ENCODE assay signal across 21 cellular contexts in the genomic region with DNA sequence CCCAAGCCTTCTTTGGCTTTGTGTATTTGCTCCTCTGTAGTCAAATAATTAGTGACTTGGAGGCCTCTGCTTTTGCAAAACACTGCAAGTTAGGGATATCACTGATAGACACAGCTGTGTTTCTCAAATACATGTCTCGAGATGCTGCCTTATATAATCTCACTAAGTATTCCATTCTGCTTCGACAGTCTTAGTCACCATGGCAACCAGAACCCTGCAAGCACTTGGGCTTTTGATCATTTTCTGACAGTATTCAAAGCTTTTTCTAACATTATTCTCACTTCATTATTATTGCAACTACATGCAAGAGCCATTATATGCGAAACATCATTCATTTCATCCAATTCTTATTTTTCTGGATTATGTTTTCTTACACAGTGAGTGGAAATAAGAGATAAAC.
DNase-seq lines count a peak whose midpoint lies in the region; ATAC-seq lines count a peak whose summit lies in the region.
"Had no signal": no experiment of that assay in that cellular context is flagged by ENCODE, and none has a peak within 500 bp of the region (broad histone marks: within the 10 kb centered on the region; RNA-seq: fewer than 3 reads in every experiment).

No MANE protein-coding gene starts in this region.

- peak; percentile 41 for DNase-seq in NCI-H82 (lab: John Stamatoyannopoulos, UW)
- no peak for DNase-seq in NCI-H82 treated with DMSO at 0.1 percent for 48 hours (lab: John Stamatoyannopoulos, UW; ENCODE audit: unreplicated experiment)
- peak in 9 of 61 donors; percentile 1 to 83 (median 12) for DNase-seq in caudate nucleus (lab: John Stamatoyannopoulos, UW)
- peak; percentile 4 for DNase-seq in midbrain (lab: John Stamatoyannopoulos, UW)
- peak; percentile 78 for DNase-seq in superior temporal gyrus (ENCODE audit: extremely low spot score)
- DNase-seq in dedifferentiated amniotic fluid mesenchymal stem cell (ENCODE audit: extremely low spot score) = no peak
- no peak for DNase-seq in NCI-H748 treated with DMSO at 0.1 percent for 48 hours (lab: John Stamatoyannopoulos, UW)
- DNase-seq: 8988T, C1 segment of cervical spinal cord, Caco-2, GM23248, KG1, NCI-H1105, NCI-H1694 treated with DMSO at 0.1 percent for 48 hours, NCI-H2171, NCI-H510A, OCI-M1, RPMI8226, SJCRH30 had no signal

- ATAC-seq in HG02571 (IDR thresholded peaks at IDR 0.05; ENCODE audit: unreplicated experiment) = no peak
- ATAC-seq: GM12878 had no signal

- peak overlapping the region; percentile 2 for H3K27ac ChIP-seq in caudate nucleus (ENCODE audit: low read depth, low read length)
- H3K27ac ChIP-seq: GM23248, SJCRH30 had no signal

Comparison
In these comparisons a context has a peak if more than half of its experiments do, and no peak if none do; other contexts are left out.
1. DNase-seq: peak in NCI-H82 (single experiment), midbrain (single experiment) and superior temporal gyrus (single experiment); none in NCI-H82 treated with DMSO at 0.1 percent for 48 hours (single experiment), dedifferentiated amniotic fluid mesenchymal stem cell (single experiment) and NCI-H748 treated with DMSO at 0.1 percent for 48 hours (single experiment).